ENCODE assay signal across 15 cellular contexts in the genomic region with DNA sequence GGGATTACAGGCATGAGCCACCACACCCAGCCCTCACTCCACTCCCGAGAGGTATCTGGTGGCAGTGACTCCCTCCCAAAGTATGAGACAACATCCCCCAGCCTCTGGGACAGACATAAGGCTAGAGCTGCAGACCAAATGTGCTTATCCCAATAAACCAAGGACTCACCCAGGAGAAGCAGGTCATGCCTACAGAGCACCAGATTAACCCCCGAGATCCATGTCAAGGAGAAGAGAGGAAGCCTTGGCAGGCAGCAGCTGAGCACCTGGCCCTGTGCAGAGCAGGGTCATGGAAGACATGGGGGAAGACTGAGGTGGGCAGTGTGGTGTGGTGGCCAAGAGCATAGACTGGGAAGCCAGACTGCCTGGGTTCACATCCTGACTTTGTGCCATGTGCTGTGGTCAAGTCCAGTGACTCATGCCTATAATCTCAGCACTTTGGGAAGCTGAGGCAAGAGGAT.
"Had no signal": no experiment of that assay in that cellular context is flagged by ENCODE, and none has a peak within 500 bp of the region (broad histone marks: within the 10 kb centered on the region; RNA-seq: fewer than 3 reads in every experiment).

No MANE protein-coding gene starts in this region.

- H3K36me3 ChIP-seq: lower lobe of right lung, neutrophil, suprapubic skin had no signal

- DNase-seq: activated CD4-positive, alpha-beta T cell treated with anti-CD3 and anti-CD28 coated beads for 4 hours; activated CD8-positive, alpha-beta memory T cell treated with anti-CD3 and anti-CD28 coated beads for 24 hours; activated naive CD4-positive, alpha-beta T cell treated with anti-CD3 and anti-CD28 coated beads, Interleukin-2, amount 50 U/mL, for 16 hours; body of pancreas; erythroblast; left cardiac atrium; lower lobe of right lung; naive thymus-derived CD4-positive, alpha-beta T cell; right cardiac atrium; stimulated activated naive CD4-positive, alpha-beta T cell treated with Interleukin-2 at 50 U/mL for 16 hours; T-helper 9 cell had no signal

- H3K4me3 ChIP-seq: body of pancreas, lower lobe of right lung, suprapubic skin had no signal

- H3K9me3 ChIP-seq: body of pancreas, lower lobe of right lung, neutrophil, suprapubic skin had no signal

- H3K27ac ChIP-seq: body of pancreas, lower lobe of right lung, neutrophil, suprapubic skin, VCaP had no signal

- H3K27me3 ChIP-seq: body of pancreas, suprapubic skin had no signal

- ATAC-seq: activated T-helper 17 cell treated with anti-CD3 and anti-CD28 coated beads, Interleukin-2, amount 50 U/mL, for 72 hours; body of pancreas; left cardiac atrium; lower lobe of right lung; naive thymus-derived CD4-positive, alpha-beta T cell; right cardiac atrium had no signal
